8 cellular contexts compared by ENCODE assay signal in the genomic region with DNA sequence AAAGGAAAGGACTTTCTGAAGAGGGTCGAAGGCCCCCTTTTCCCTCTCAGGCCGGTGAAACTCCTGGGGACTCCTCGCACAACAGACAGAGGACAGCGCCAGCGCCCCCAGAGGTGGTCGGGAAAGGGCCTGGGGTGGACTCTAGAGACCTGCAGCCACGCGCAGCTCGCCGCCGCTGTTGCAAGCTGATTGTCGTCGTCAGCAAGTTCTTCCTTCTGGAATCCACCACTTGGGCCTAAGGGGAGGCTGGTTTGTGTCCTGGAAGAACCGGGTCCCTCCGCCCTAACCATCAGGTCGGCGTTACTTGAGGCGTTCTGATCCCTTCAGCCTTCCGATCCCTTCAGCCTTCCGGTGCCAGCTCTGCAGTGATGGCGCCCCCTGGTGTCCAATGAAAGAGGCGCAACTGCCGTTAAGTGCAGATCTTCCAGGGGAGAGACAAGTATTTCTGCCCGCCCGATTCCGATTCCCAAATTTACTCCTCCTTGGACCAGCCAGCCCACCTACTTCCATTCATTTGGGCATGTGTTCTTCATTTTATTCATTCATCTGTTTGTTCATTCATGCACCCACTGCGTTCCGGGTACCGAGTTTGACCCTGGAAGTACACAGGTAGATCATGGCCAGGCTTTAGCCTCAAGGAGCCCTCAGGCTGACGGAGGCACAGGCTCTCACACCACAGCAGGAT.
DNase-seq lines count a peak whose midpoint lies in the region; ATAC-seq and TF ChIP-seq lines count a peak whose summit lies in the region.

No MANE protein-coding gene starts in this region.

- peak overlapping the region; percentile 78 for H2AFZ ChIP-seq in Loucy (ENCODE audit: low read length)

- peak; percentile 48 for DNase-seq in T follicular helper cell (ENCODE audit: low read depth)
- DNase-seq in activated naive CD8-positive, alpha-beta T cell treated with anti-CD3 and anti-CD28 coated beads, Interleukin-2, amount 50 U/mL, for 24 hours, result peak; percentile 80
- DNase-seq in left cardiac atrium, result peak; percentile 71
- DNase-seq in progenitor cell of endocrine pancreas (ENCODE audit: low spot score, unreplicated experiment), result peak; percentile 72
- DNase-seq in ureter (ENCODE audit: low spot score), result peak; percentile 80

- no peaks in the 10 kb centered on the region for H3K36me3 Mint-ChIP-seq in activated naive CD8-positive, alpha-beta T cell treated with anti-CD3 and anti-CD28 coated beads, Interleukin-2, amount 50 U/mL, for 24 hours (ENCODE audit: low read depth)
- H3K36me3 Mint-ChIP-seq in progenitor cell of endocrine pancreas (ENCODE audit: insufficient read depth), result no peaks in the 10 kb centered on the region

- no peaks in the 10 kb centered on the region for H3K79me2 ChIP-seq in Loucy (ENCODE audit: insufficient read depth, low read length)

- peaks cover 10% of the 10 kb centered on the region for H3K9me3 Mint-ChIP-seq in activated naive CD8-positive, alpha-beta T cell treated with anti-CD3 and anti-CD28 coated beads, Interleukin-2, amount 50 U/mL, for 24 hours
- H3K9me3 Mint-ChIP-seq in progenitor cell of endocrine pancreas (ENCODE audit: low read depth), result peaks cover 3% of the 10 kb centered on the region

- H3K4me1 ChIP-seq in Loucy (ENCODE audit: insufficient read depth, low read length, poor library complexity, severe bottlenecking), result no peaks in the 10 kb centered on the region

- no peaks in the 10 kb centered on the region for H3K9me2 ChIP-seq in Loucy (replicated peaks; ENCODE audit: low read depth, low read length)

- H3K4me3 ChIP-seq in GM08714 (ENCODE audit: low read length) (peak overlapping the region; percentile 5; the same call in 1 of the 2 replicates), Loucy (ENCODE audit: low read length, poor library complexity, severe bottlenecking) (peak overlapping the region; percentile 66)

- no peaks in the 10 kb centered on the region for H3K9me3 ChIP-seq in Loucy (ENCODE audit: insufficient read depth, low read depth, low read length)

- H3K36me3 ChIP-seq in Loucy (ENCODE audit: insufficient read depth, low read length), result no peaks in the 10 kb centered on the region

- no peaks in the 10 kb centered on the region for H3K27me3 ChIP-seq in Loucy (ENCODE audit: insufficient read depth, low read length, poor library complexity, severe bottlenecking)

- intact Hi-C loops in left cardiac atrium (cut with DNase I), result loop anchor here (1.0 to 5.0 kb wide), 2 partner anchors 392 to 395 kb away; no protein-coding TSS in a partner anchor

- TF ChIP-seq CTCF in Loucy (conservative IDR thresholded peaks at IDR 0.05; ENCODE audit: low read length) (peak; percentile 87), progenitor cell of endocrine pancreas (IDR thresholded peaks at IDR 0.05; ENCODE audit: unreplicated experiment) (peak; percentile 94)

- H3K9ac ChIP-seq in Loucy (ENCODE audit: low read depth, low read length, poor library complexity, severe bottlenecking), result no peak overlapping the region

- no peaks in the 10 kb centered on the region for H4K20me1 ChIP-seq in Loucy (ENCODE audit: insufficient read depth, low read length, poor library complexity, severe bottlenecking)

- peak overlapping the region; percentile 1 for H3K4me3 Mint-ChIP-seq in activated naive CD8-positive, alpha-beta T cell treated with anti-CD3 and anti-CD28 coated beads, Interleukin-2, amount 50 U/mL, for 24 hours
- peak overlapping the region; percentile 59 for H3K4me3 Mint-ChIP-seq in progenitor cell of endocrine pancreas (ENCODE audit: low read depth)

- peak overlapping the region; percentile 60 for H3K4me2 ChIP-seq in Loucy (ENCODE audit: low read depth, low read length, poor library complexity, severe bottlenecking)

- H3F3A ChIP-seq in Loucy (ENCODE audit: low read depth), result no peaks in the 10 kb centered on the region

- peaks cover 55% of the 10 kb centered on the region for H3K27me3 Mint-ChIP-seq in activated naive CD8-positive, alpha-beta T cell treated with anti-CD3 and anti-CD28 coated beads, Interleukin-2, amount 50 U/mL, for 24 hours
- peaks cover 65% of the 10 kb centered on the region for H3K27me3 Mint-ChIP-seq in progenitor cell of endocrine pancreas

- no peak overlapping the region for H3K27ac Mint-ChIP-seq in activated naive CD8-positive, alpha-beta T cell treated with anti-CD3 and anti-CD28 coated beads, Interleukin-2, amount 50 U/mL, for 24 hours
- no peak overlapping the region for H3K27ac Mint-ChIP-seq in progenitor cell of endocrine pancreas

- peak; percentile 61 for ATAC-seq in activated naive CD8-positive, alpha-beta T cell treated with anti-CD3 and anti-CD28 coated beads, Interleukin-2, amount 50 U/mL, for 24 hours
- peak; percentile 87 to 89 for ATAC-seq in left cardiac atrium
- ATAC-seq in HG03135 (IDR thresholded peaks at IDR 0.05; ENCODE audit: unreplicated experiment), result no peak

- H3K4me1 Mint-ChIP-seq in activated naive CD8-positive, alpha-beta T cell treated with anti-CD3 and anti-CD28 coated beads, Interleukin-2, amount 50 U/mL, for 24 hours, result peaks cover 9% of the 10 kb centered on the region
- no peaks in the 10 kb centered on the region for H3K4me1 Mint-ChIP-seq in progenitor cell of endocrine pancreas (ENCODE audit: low read depth)
